Comparison of ENCODE assay signal across 28 cellular contexts in genomic region chr2:213752575-213752974, GRCh38.
"Had no signal": no experiment of that assay in that cellular context is flagged by ENCODE, and none has a peak within 500 bp of the region (broad histone marks: within the 10 kb centered on the region; RNA-seq: fewer than 3 reads in every experiment).

No MANE protein-coding gene starts in this region.

- H2AFZ ChIP-seq: hepatocyte had no signal

- H3K36me3 Mint-ChIP-seq: activated CD8-positive, alpha-beta memory T cell treated with anti-CD3 and anti-CD28 coated beads, Interleukin-2, amount 10 ng/mL, durations not matched to agents 7 days and 5 days; activated naive CD8-positive, alpha-beta T cell had no signal

- H3K9me3 Mint-ChIP-seq: activated T-helper 2 cell treated with anti-CD3 and anti-CD28 coated beads, Interferon-gamma antibody, Interleukin-2, Interleukin-4, amounts not matched to agents 10 μg/mL and 5 μg/mL and 100 μg/mL, durations not matched to agents 14 hours and 24 hours and 36 hours; stimulated activated naive CD8-positive, alpha-beta T cell treated with anti-CD3 and anti-CD28 coated beads, Interleukin-15, amount 100 ng/mL, for 72 hours; T-helper 2 cell treated with Interferon-gamma antibody and Interleukin-4, amounts not matched to agents 5 μg/mL and 100 μg/mL, for 36 hours had no signal

- H3K27me3 ChIP-seq: gastroesophageal sphincter, hepatocyte, pancreas, upper lobe of left lung, vagina had no signal

- H3K9me3 ChIP-seq: gastroesophageal sphincter, pancreas, prostate gland, upper lobe of left lung, vagina had no signal

- H3K36me3 ChIP-seq: gastroesophageal sphincter, pancreas, prostate gland, upper lobe of left lung, vagina had no signal

- H3K4me1 ChIP-seq: gastroesophageal sphincter, pancreas, prostate gland, upper lobe of left lung, vagina had no signal

- H3K4me1 Mint-ChIP-seq: activated CD4-positive, alpha-beta T cell treated with anti-CD3 and anti-CD28 coated beads for 36 hours; activated CD8-positive, alpha-beta memory T cell treated with anti-CD3 and anti-CD28 coated beads, Interleukin-2, amount 10 ng/mL, durations not matched to agents 7 days and 5 days; central memory CD8-positive, alpha-beta T cell; stimulated activated naive CD8-positive, alpha-beta T cell treated with anti-CD3 and anti-CD28 coated beads, Interleukin-15, amount 100 ng/mL, for 72 hours had no signal

- H3K27ac Mint-ChIP-seq: activated CD4-positive, alpha-beta T cell treated with anti-CD3 and anti-CD28 coated beads for 36 hours; activated CD8-positive, alpha-beta memory T cell treated with anti-CD3 and anti-CD28 coated beads, Interleukin-2, amount 10 ng/mL, durations not matched to agents 7 days and 5 days; activated CD8-positive, alpha-beta T cell treated with anti-CD3 and anti-CD28 coated beads, Interleukin-2, amount 10 ng/mL, durations not matched to agents 7 days and 5 days; activated naive CD8-positive, alpha-beta T cell; activated T-helper 2 cell treated with anti-CD3 and anti-CD28 coated beads, Interferon-gamma antibody, Interleukin-2, Interleukin-4, amounts not matched to agents 10 μg/mL and 5 μg/mL and 100 μg/mL, durations not matched to agents 14 hours and 24 hours and 36 hours; effector memory CD8-positive, alpha-beta T cell; stimulated activated naive CD8-positive, alpha-beta T cell treated with anti-CD3 and anti-CD28 coated beads, Interleukin-15, amount 100 ng/mL, for 72 hours; T-helper 2 cell treated with Interferon-gamma antibody and Interleukin-4, amounts not matched to agents 5 μg/mL and 100 μg/mL, for 36 hours had no signal

- H3K4me3 Mint-ChIP-seq: activated CD4-positive, alpha-beta T cell treated with anti-CD3 and anti-CD28 coated beads for 36 hours; activated CD8-positive, alpha-beta memory T cell treated with anti-CD3 and anti-CD28 coated beads, Interleukin-2, amount 10 ng/mL, durations not matched to agents 7 days and 5 days; activated CD8-positive, alpha-beta T cell treated with anti-CD3 and anti-CD28 coated beads, Interleukin-2, amount 10 ng/mL, durations not matched to agents 7 days and 5 days; activated naive CD8-positive, alpha-beta T cell; central memory CD8-positive, alpha-beta T cell; effector memory CD8-positive, alpha-beta T cell; stimulated activated naive CD8-positive, alpha-beta T cell treated with anti-CD3 and anti-CD28 coated beads, Interleukin-15, amount 100 ng/mL, for 72 hours; T-helper 2 cell treated with Interferon-gamma antibody and Interleukin-4, amounts not matched to agents 5 μg/mL and 100 μg/mL, for 36 hours had no signal

- H3K79me2 ChIP-seq: hepatocyte had no signal

- DNase-seq: activated CD4-positive, alpha-beta T cell treated with anti-CD3 and anti-CD28 coated beads for 36 hours; activated CD4-positive, CD25-positive, alpha-beta regulatory T cell; activated CD8-positive, alpha-beta memory T cell treated with anti-CD3 and anti-CD28 coated beads, Interleukin-2, amount 10 ng/mL, durations not matched to agents 7 days and 5 days; activated CD8-positive, alpha-beta T cell treated with anti-CD3 and anti-CD28 coated beads, Interleukin-2, amount 10 ng/mL, durations not matched to agents 7 days and 5 days; activated T-cell treated with anti-CD3 and anti-CD28 coated beads, Interleukin-2, amount 50 U/mL, for 48 hours; anterior cingulate cortex; effector memory CD8-positive, alpha-beta T cell; erythroblast; left cardiac atrium; left ventricle myocardium superior; nucleus accumbens; pancreas; retina; stimulated activated CD4-positive, alpha-beta T cell treated with anti-CD3 and anti-CD28 coated beads, Interleukin-12 subunit alpha, Interleukin-12 subunit beta, amount 100 ng/mL, for 4 hours; stimulated activated CD4-positive, alpha-beta T cell treated with anti-CD3 and anti-CD28 coated beads, Interleukin-4, amount 100 ng/mL, for 1 hour; stimulated activated naive CD8-positive, alpha-beta T cell treated with anti-CD3 and anti-CD28 coated beads, Interleukin-15, amount 100 ng/mL, for 72 hours; substantia nigra; upper lobe of left lung had no signal

- H3K4me3 ChIP-seq: gastroesophageal sphincter, hepatocyte, pancreas, prostate gland, skin epidermis, upper lobe of left lung, vagina had no signal

- ATAC-seq: activated CD4-positive, alpha-beta T cell treated with anti-CD3 and anti-CD28 coated beads for 36 hours; activated CD8-positive, alpha-beta memory T cell treated with anti-CD3 and anti-CD28 coated beads, Interleukin-2, amount 10 ng/mL, durations not matched to agents 7 days and 5 days; activated CD8-positive, alpha-beta T cell treated with anti-CD3 and anti-CD28 coated beads, Interleukin-2, amount 10 ng/mL, durations not matched to agents 7 days and 5 days; effector memory CD8-positive, alpha-beta T cell; gastroesophageal sphincter; left cardiac atrium; left ventricle myocardium superior; pancreas; sciatic nerve; stimulated activated naive CD8-positive, alpha-beta T cell treated with anti-CD3 and anti-CD28 coated beads, Interleukin-15, amount 100 ng/mL, for 72 hours had no signal

- H3K27me3 Mint-ChIP-seq: activated CD4-positive, alpha-beta T cell treated with anti-CD3 and anti-CD28 coated beads for 36 hours; activated CD8-positive, alpha-beta memory T cell treated with anti-CD3 and anti-CD28 coated beads, Interleukin-2, amount 10 ng/mL, durations not matched to agents 7 days and 5 days; activated naive CD8-positive, alpha-beta T cell; central memory CD8-positive, alpha-beta T cell; effector memory CD8-positive, alpha-beta T cell; stimulated activated naive CD8-positive, alpha-beta T cell treated with anti-CD3 and anti-CD28 coated beads, Interleukin-15, amount 100 ng/mL, for 72 hours had no signal

- H3K27ac ChIP-seq: gastroesophageal sphincter, hepatocyte, pancreas, prostate gland, skin epidermis, upper lobe of left lung, vagina had no signal

- H3K4me2 ChIP-seq: hepatocyte had no signal
